Comparison of ENCODE assay signal across 8 cellular contexts in genomic region chr18:57802869-57803118, GRCh38. TPM values are rescaled to one million over a fixed set of nuclear protein-coding genes. Genes with fewer than 3 reads are reported as not detected.
DNase-seq lines count a peak whose midpoint lies in the region; ATAC-seq, FAIRE-seq and TF ChIP-seq lines count a peak whose summit lies in the region.

No MANE protein-coding gene starts in this region.

- H3K4me3 Mint-ChIP-seq in activated CD4-positive, alpha-beta memory T cell treated with anti-CD3 and anti-CD28 coated beads for 36 hours: no peak overlapping the region

- TF ChIP-seq CTCF in A549 (IDR thresholded peaks at IDR 0.05): no peak
- no peak for TF ChIP-seq CTCF in HEK293 (tag by site-specific recombination; IDR thresholded peaks at IDR 0.05)
- no peak for TF ChIP-seq CTCF in bronchial epithelial cell (IDR thresholded peaks at IDR 0.05; ENCODE audit: insufficient read depth, low read length, severe bottlenecking)

- H3K36me3 ChIP-seq in HEK293 (ENCODE audit: control insufficient read depth in 2 of 2, insufficient read depth in 1 of 2, low read length in 2 of 2) (no peaks in the 10 kb centered on the region), bronchial epithelial cell (ENCODE audit: control insufficient read depth, insufficient read depth, low read length) (no peaks in the 10 kb centered on the region), mucosa of stomach (ENCODE audit: control insufficient read depth, insufficient read depth, low read length) (peaks cover 3% of the 10 kb centered on the region)

- peaks cover 40% of the 10 kb centered on the region for H3K27me3 Mint-ChIP-seq in activated CD4-positive, alpha-beta memory T cell treated with anti-CD3 and anti-CD28 coated beads for 36 hours

- TF ChIP-seq POLR2A in A549 (IDR thresholded peaks at IDR 0.05; ENCODE audit: low read length): no peak

- TF ChIP-seq RAD21 in A549 (conservative IDR thresholded peaks at IDR 0.05 in 1 of 2, IDR thresholded peaks at IDR 0.05 in 1 of 2): no peak

- H3K27me3 ChIP-seq in bronchial epithelial cell (ENCODE audit: control insufficient read depth, insufficient read depth, low read length) (no peaks in the 10 kb centered on the region), mucosa of stomach (ENCODE audit: control insufficient read depth, insufficient read depth, low read length) (no peaks in the 10 kb centered on the region)

- H3K4me3 ChIP-seq in A549: peak overlapping the region; percentile 87
- peak overlapping the region; percentile 61 for H3K4me3 ChIP-seq in HEK293 (ENCODE audit: low read depth, low read length)
- H3K4me3 ChIP-seq in bronchial epithelial cell (ENCODE audit: low read depth, low read length): peak overlapping the region; percentile 91
- peak overlapping the region; percentile 95 for H3K4me3 ChIP-seq in mucosa of stomach (ENCODE audit: low read length)

- H3K27ac Mint-ChIP-seq in activated CD4-positive, alpha-beta memory T cell treated with anti-CD3 and anti-CD28 coated beads for 36 hours: no peak overlapping the region

- DNase-seq in A549 (ENCODE audit: low read depth in 1 of 2, low spot score in 1 of 2) (no peak), bronchial epithelial cell (ENCODE audit: low read depth) (no peak), OCI-M1 (lab: John Stamatoyannopoulos, UW) (no peak), NCI-H1105 treated with DMSO at 0.1 percent for 48 hours (lab: John Stamatoyannopoulos, UW) (no peak)
- DNase-seq in activated CD4-positive, alpha-beta memory T cell treated with anti-CD3 and anti-CD28 coated beads for 36 hours: no peak

- H3K9ac ChIP-seq in mucosa of stomach (ENCODE audit: low read length): peak overlapping the region; percentile 99

- FAIRE-seq in A549 (lab: Jason Lieb, UNC) (no peak), bronchial epithelial cell (lab: Jason Lieb, UNC) (no peak)

- H3K9me3 Mint-ChIP-seq in activated CD4-positive, alpha-beta memory T cell treated with anti-CD3 and anti-CD28 coated beads for 36 hours: no peaks in the 10 kb centered on the region

- peak overlapping the region; percentile 96 for H3K4me2 ChIP-seq in A549

- H3K27ac ChIP-seq in A549: peak overlapping the region; percentile 88 to 93
- H3K27ac ChIP-seq in HEK293 (ENCODE audit: extremely low read depth, low read depth, low read length): peak overlapping the region; percentile 18; the same call in 1 of the 2 replicates

- ATAC-seq in A549 (peak in 1 of 2 experiments; percentile 14; a peak in 3 of 6 replicates), HG02852 (IDR thresholded peaks at IDR 0.05; ENCODE audit: unreplicated experiment) (no peak)

- no peak for TF ChIP-seq EP300 in A549 (IDR thresholded peaks at IDR 0.05)

- H3K9me3 ChIP-seq in A549 (no peaks in the 10 kb centered on the region), HEK293 (ENCODE audit: control insufficient read depth, insufficient read depth, low read depth, low read length) (no peaks in the 10 kb centered on the region), mucosa of stomach (ENCODE audit: control insufficient read depth, low read length) (no peaks in the 10 kb centered on the region)

- no peaks in the 10 kb centered on the region for H3K36me3 Mint-ChIP-seq in activated CD4-positive, alpha-beta memory T cell treated with anti-CD3 and anti-CD28 coated beads for 36 hours

- POLR2A ChIA-PET in A549 (lab: Yijun Ruan, JAX) (no interaction called here), HEK293 (lab: Yijun Ruan, JAX) (no interaction called here)
- POLR2A ChIA-PET in activated CD4-positive, alpha-beta memory T cell treated with anti-CD3 and anti-CD28 coated beads for 36 hours (lab: Charles Lee): no interaction called here

- CTCF ChIA-PET in A549 (lab: Yijun Ruan, JAX): interaction anchor here (1.1 to 1.2 kb wide), 2 partner anchors 30 to 319 kb away, joined by 3 to 5 read pairs; no protein-coding TSS in a partner anchor
- CTCF ChIA-PET in HEK293 (lab: Yijun Ruan, JAX): interaction anchor here (0.8 to 1.4 kb wide), 2 partner anchors 26 to 172 kb away, joined by 3 read pairs; no protein-coding TSS in a partner anchor
- CTCF ChIA-PET in activated CD4-positive, alpha-beta memory T cell treated with anti-CD3 and anti-CD28 coated beads for 36 hours (lab: Charles Lee): no interaction called here

- H3K4me1 Mint-ChIP-seq in activated CD4-positive, alpha-beta memory T cell treated with anti-CD3 and anti-CD28 coated beads for 36 hours (ENCODE audit: low read depth): peaks cover 10% of the 10 kb centered on the region

- H3K4me1 ChIP-seq in A549 (peaks cover 51% of the 10 kb centered on the region), HEK293 (ENCODE audit: control insufficient read depth, insufficient read depth, low read length) (peaks cover 4% of the 10 kb centered on the region; the same call in 1 of the 2 replicates), mucosa of stomach (ENCODE audit: control insufficient read depth, insufficient read depth, low read length) (peaks cover 20% of the 10 kb centered on the region)

- intact Hi-C loops in activated CD4-positive, alpha-beta memory T cell treated with anti-CD3 and anti-CD28 coated beads for 36 hours (cut with micrococcal nuclease): loop anchor here (5.0 kb wide), 1 partner anchor 40 kb away; no protein-coding TSS in a partner anchor

- no CpG with 5 or more reads among the region's 31 CpGs for WGBS in A549 (ENCODE audit: missing lambda C conversion rate)

TF ChIP-seq in A549, 52 proteins besides CTCF, POLR2A, EP300 and RAD21:
- TF ChIP-seq HES2 (IDR thresholded peaks at IDR 0.05) (no peak), SMC3 (IDR thresholded peaks at IDR 0.05) (no peak), CBX2 (IDR thresholded peaks at IDR 0.05; ENCODE audit: borderline replicate concordance, low read depth) (no peak), TFCP2L1 (CRISPR knock-in tag; IDR thresholded peaks at IDR 0.05) (no peak), SREBF2 (IDR thresholded peaks at IDR 0.05) (no peak)
TF ChIP-seq in A549: peak in this region for 0.

TF ChIP-seq in HEK293, 187 proteins besides CTCF, POLR2A, EP300 and RAD21:
- peak; percentile 29 for TF ChIP-seq ZBTB26 (tag by site-specific recombination; optimal IDR thresholded peaks at IDR 0.05)
- TF ChIP-seq WT1 (tag by site-specific recombination; IDR thresholded peaks at IDR 0.05): no peak

RNA-seq across cellular contexts. Expression of gene ATP8B1, which starts 0.3 kb away (rescaled TPM):
- polyA plus RNA-seq in A549 (2011; rRNA removed) (23.4 and 23.7 TPM in 2 replicates), A549 (2017; fragmentation: RNase III; extraction: RNeasy Plus Mini Kit Qiagen cat#74134 plus additional on column Dnase treatment) (7.1 to 8.8 TPM (median 7.1 TPM) in 3 replicates)
- polyA plus RNA-seq in A549 (2012; cell fraction: cytosol; rRNA removed): 5.2 and 6.4 TPM in 2 replicates
- 5.4 and 6.7 TPM in 2 replicates for polyA plus RNA-seq in A549 (2012; cell fraction: nucleus; rRNA removed)
- polyA minus RNA-seq in A549 (2011; rRNA and poly(A)+ RNA removed): 20.1 TPM in 2 replicates
- total RNA-seq in bronchial epithelial cell: 20.8 and 32.1 TPM in 2 replicates
- not detected for total RNA-seq in activated CD4-positive, alpha-beta memory T cell treated with anti-CD3 and anti-CD28 coated beads for 36 hours

Comparison
In these comparisons a context has a peak if more than half of its experiments do, and no peak if none do; other contexts are left out.
1. RNA of gene ATP8B1, which starts 0.3 kb away (total RNA-seq): 20.8 to 32.1 TPM in bronchial epithelial cell; not detected in activated CD4-positive, alpha-beta memory T cell treated with anti-CD3 and anti-CD28 coated beads for 36 hours; every median in the first group is over 10 times any median in the second.
2. Peak in every context shown above with its lines, with median percentiles within 50 percentile points of each other: H3K4me3 ChIP-seq.